8 cellular contexts compared by ENCODE assay signal in the genomic region with DNA sequence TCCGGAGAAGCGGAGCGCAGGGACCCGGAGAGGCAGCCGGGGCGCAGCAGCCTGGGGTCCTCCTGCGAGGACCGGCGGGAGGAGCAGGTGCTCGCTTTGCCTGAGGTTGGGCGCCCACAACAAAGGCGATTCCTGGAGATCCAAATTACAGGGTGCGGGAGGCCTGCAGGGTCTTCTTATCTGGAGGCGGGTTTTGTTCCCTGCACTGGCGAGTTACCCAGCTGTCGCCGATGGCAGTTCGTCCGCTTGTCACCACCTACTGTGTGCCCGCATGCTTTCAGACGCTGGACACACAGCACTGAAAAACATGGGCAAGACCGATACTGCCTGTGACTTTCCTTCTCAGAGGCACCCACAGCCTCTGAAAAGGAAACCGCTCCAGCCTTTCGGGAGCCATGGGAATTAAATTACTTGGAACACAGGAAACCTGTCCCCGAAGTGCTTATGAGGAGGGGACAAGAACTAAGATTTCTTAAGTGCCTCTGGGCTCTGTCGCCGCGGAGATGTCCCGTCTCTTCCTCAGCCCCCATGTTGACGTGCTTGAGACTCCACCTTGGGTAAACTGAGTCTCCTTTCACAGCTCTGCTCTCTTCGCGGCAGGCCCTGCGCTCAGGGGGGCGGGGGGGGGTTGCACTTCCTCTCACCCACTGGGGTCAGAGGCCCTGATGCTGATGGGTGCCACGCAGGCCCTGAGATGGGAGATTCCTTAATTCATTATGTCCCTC. TPM values are rescaled to one million over a fixed set of nuclear protein-coding genes. Genes with fewer than 3 reads are reported as not detected.
DNase-seq lines count a peak whose midpoint lies in the region; ATAC-seq, FAIRE-seq and TF ChIP-seq lines count a peak whose summit lies in the region.

No MANE protein-coding gene starts in this region.

- no peak for TF ChIP-seq CTCF in H9 (conservative IDR thresholded peaks at IDR 0.05)
- TF ChIP-seq CTCF in glutamatergic neuron (IDR thresholded peaks at IDR 0.05; ENCODE audit: partially characterized antibody, unreplicated experiment) = no peak

- peak overlapping the region; percentile 58; the same call in 1 of the 2 replicates for H3K14ac ChIP-seq in H9 (ENCODE audit: insufficient read depth, low read length)

- no peaks in the 10 kb centered on the region for H4K20me1 ChIP-seq in H9 (ENCODE audit: control insufficient read depth, insufficient read depth, insufficient read length)

- FAIRE-seq in frontal cortex (lab: Jason Lieb, UNC) = no peak

- H2BK120ac ChIP-seq in H9 (ENCODE audit: low read depth, low read length, poor library complexity, severe bottlenecking) = no peak overlapping the region

- H3K4me3 Mint-ChIP-seq in H9 (peak overlapping the region; percentile 72 to 83), glutamatergic neuron (ENCODE audit: unreplicated experiment) (peak overlapping the region; percentile 91)

- no peak overlapping the region for H2BK12ac ChIP-seq in H9 (ENCODE audit: insufficient read length, low read depth, low read length)

- H3K79me1 ChIP-seq in H9 (ENCODE audit: insufficient read depth, low read depth, low read length, poor library complexity, severe bottlenecking) = no peaks in the 10 kb centered on the region

- H3K4me1 Mint-ChIP-seq in H9 (peaks cover 38 to 43% of the 10 kb centered on the region in 2 experiments), glutamatergic neuron (ENCODE audit: low read depth, unreplicated experiment) (peaks cover 8% of the 10 kb centered on the region)

- no peak overlapping the region for H3K56ac ChIP-seq in H9 (ENCODE audit: insufficient read length, low read depth, low read length)

- no peak overlapping the region for H2AK5ac ChIP-seq in H9 (ENCODE audit: insufficient read length, low read length)

- no peak overlapping the region for H4K5ac ChIP-seq in H9 (ENCODE audit: insufficient read length, low read depth, low read length)

- no peak overlapping the region for H2BK15ac ChIP-seq in H9 (ENCODE audit: low read depth, low read length)

- no peak overlapping the region for H2BK5ac ChIP-seq in H9 (ENCODE audit: insufficient read length, low read length)

- peaks cover 0 to 15% (median 4%) of the 10 kb centered on the region in 3 experiments; a peak in 3 of 7 replicates for H3K36me3 Mint-ChIP-seq in H9 (ENCODE audit: insufficient read depth in 1 of 3, low read depth in 3 of 3)
- H3K36me3 Mint-ChIP-seq in glutamatergic neuron (ENCODE audit: unreplicated experiment) = peaks cover 4% of the 10 kb centered on the region

- H3K9me3 Mint-ChIP-seq in H9 (no peaks in the 10 kb centered on the region), glutamatergic neuron (ENCODE audit: unreplicated experiment) (peaks cover 26% of the 10 kb centered on the region)

- no peak overlapping the region for H3T11ph ChIP-seq in H9 (ENCODE audit: low read length)

- no peak overlapping the region for H3K23ac ChIP-seq in H9 (ENCODE audit: insufficient read length, low read depth, low read length)

- no peak overlapping the region for H2AFZ ChIP-seq in H9 (ENCODE audit: low read length)

- H3K23me2 ChIP-seq in H9 (ENCODE audit: insufficient read length, low read depth, low read length, poor library complexity, severe bottlenecking) = peaks cover 15% of the 10 kb centered on the region

- H3K79me2 ChIP-seq in H9 (ENCODE audit: insufficient read depth, low read length) = peaks cover 3% of the 10 kb centered on the region; the same call in 1 of the 2 replicates

- peaks cover 24% of the 10 kb centered on the region for H3K27me3 Mint-ChIP-seq in H9 (ENCODE audit: low read depth)
- peaks cover 30% of the 10 kb centered on the region for H3K27me3 Mint-ChIP-seq in glutamatergic neuron (ENCODE audit: unreplicated experiment)

- no peak overlapping the region for H4K91ac ChIP-seq in H9 (ENCODE audit: insufficient read length, low read depth, low read length)

- no peak overlapping the region for H3K18ac ChIP-seq in H9 (ENCODE audit: insufficient read length, low read depth, low read length)

- peak overlapping the region; percentile 84 for H3K4me3 ChIP-seq in SK-N-MC

- no peak overlapping the region for H3K27ac ChIP-seq in H9 (ENCODE audit: insufficient read length, low read depth, low read length)
- H3K27ac ChIP-seq in SK-N-MC = no peak overlapping the region

- no peak overlapping the region for H3K4ac ChIP-seq in H9 (ENCODE audit: low read depth, low read length)

- H3K9ac ChIP-seq in H9 (ENCODE audit: extremely low read depth, insufficient read length, low read length) = peak overlapping the region; percentile 39
- peak overlapping the region; percentile 53 for H3K9ac ChIP-seq in SK-N-MC (ENCODE audit: insufficient read length)

- peaks cover 7% of the 10 kb centered on the region; the same call in 1 of the 2 replicates for H3K36me3 ChIP-seq in SK-N-MC (ENCODE audit: insufficient read depth, low read length)

- H3K4me1 ChIP-seq in H9 (ENCODE audit: insufficient read depth, low read length) = peaks cover 3% of the 10 kb centered on the region; the same call in 1 of the 2 replicates

- H3K4me2 ChIP-seq in H9 (ENCODE audit: insufficient read depth, insufficient read length, low read length) = peak overlapping the region; percentile 67

- H4K8ac ChIP-seq in H9 (replicated peaks; ENCODE audit: insufficient read length, low read depth, low read length) = no peak overlapping the region

- peak; percentile 52 for DNase-seq in H9
- DNase-seq in SK-N-MC (ENCODE audit: low read depth, low spot score) = no peak
- DNase-seq in glutamatergic neuron = peak; percentile 57
- DNase-seq in retina = peak; percentile 82
- DNase-seq in frontal cortex (ENCODE audit: low spot score in 2 of 2) = no peak
- DNase-seq in RKO (ENCODE audit: low spot score) = no peak
- no peak for DNase-seq in D341Med (ENCODE audit: low spot score)

- WGBS in H9 (ENCODE audit: extremely low coverage, insufficient read length, low lambda C conversion rate) = no CpG with 5 or more reads among the region's 35 CpGs

- no peak overlapping the region for H3K27ac Mint-ChIP-seq in H9
- peak overlapping the region; percentile 98 for H3K27ac Mint-ChIP-seq in glutamatergic neuron (ENCODE audit: unreplicated experiment)

- H2BK20ac ChIP-seq in H9 (ENCODE audit: low read depth, low read length, poor library complexity, severe bottlenecking) = no peak overlapping the region

- no peak for ATAC-seq in HG02571 (IDR thresholded peaks at IDR 0.05; ENCODE audit: unreplicated experiment)

- H3K9me3 ChIP-seq in H9 (ENCODE audit: control insufficient read depth, low read depth, low read length) = no peaks in the 10 kb centered on the region
- no peaks in the 10 kb centered on the region for H3K9me3 ChIP-seq in SK-N-MC (ENCODE audit: low read depth, low read length)

- peaks cover 7% of the 10 kb centered on the region; the same call in 1 of the 2 replicates for H3K27me3 ChIP-seq in H9 (ENCODE audit: insufficient read depth, low read length)

RNA-seq across cellular contexts. Expression of a gene that starts 1.3 kb away (rescaled TPM):
- total RNA-seq in H9 (2021) (48.2 and 49.3 TPM in 2 replicates), glutamatergic neuron (ENCODE audit: unreplicated experiment) (216 TPM), frontal cortex (55.8 TPM)

RNA-seq across cellular contexts. Expression of a gene that starts 43.4 kb away (rescaled TPM):
- total RNA-seq in H9 (2021) (121 TPM in 2 replicates), glutamatergic neuron (ENCODE audit: unreplicated experiment) (83.7 TPM), frontal cortex (13.0 TPM)

Comparison
In these comparisons a context has a peak if more than half of its experiments do, and no peak if none do; other contexts are left out.
1. DNase-seq: peak in H9 (single experiment), glutamatergic neuron (single experiment) and retina (single experiment); none in SK-N-MC (single experiment), frontal cortex (0 of 2), RKO (single experiment) and D341Med (single experiment).